Comparison of ENCODE assay signal across 8 cellular contexts in the genomic region with DNA sequence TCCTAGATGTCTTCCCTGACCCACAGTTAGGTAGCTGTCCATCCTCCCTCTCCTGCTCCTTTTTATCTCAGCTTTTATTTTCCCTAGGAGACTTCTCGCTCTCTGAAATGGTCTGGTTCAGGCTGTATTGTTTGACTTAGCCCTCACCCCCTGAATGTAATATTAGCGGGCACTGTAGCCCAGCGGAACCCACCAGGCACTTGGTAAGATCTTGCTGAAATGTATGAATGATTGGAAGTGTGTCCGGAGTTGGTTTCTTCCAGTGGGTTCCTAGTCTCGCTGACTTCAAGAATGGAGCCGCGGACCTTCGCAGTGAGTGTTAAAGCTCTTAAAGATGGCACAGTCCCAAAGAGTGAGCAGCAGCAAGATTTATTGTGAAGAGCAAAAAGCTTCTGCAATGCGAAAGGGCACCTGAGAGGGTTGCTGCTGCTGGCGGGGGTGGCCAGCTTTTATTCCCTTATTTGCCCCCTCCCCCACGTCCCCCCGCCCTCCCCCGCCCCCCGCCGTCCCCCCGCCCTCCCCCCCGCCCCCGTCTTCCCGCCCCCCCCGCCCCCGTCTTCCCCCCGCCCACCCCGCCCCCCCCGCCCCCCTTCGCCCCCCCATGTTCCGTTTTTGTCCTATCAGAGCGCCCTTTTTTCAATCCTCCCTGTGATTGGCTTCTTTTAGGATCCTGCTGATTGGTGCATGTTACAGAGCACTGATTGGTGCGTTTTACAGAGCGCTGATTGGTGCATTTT. TPM values are rescaled to one million over a fixed set of nuclear protein-coding genes. Genes with fewer than 3 reads are reported as not detected.
DNase-seq lines count a peak whose midpoint lies in the region; ATAC-seq lines count a peak whose summit lies in the region.

No MANE protein-coding gene starts in this region.

- peak; percentile 36 for ATAC-seq in Right ventricle myocardium superior (ENCODE audit: poor library complexity)
- ATAC-seq in naive thymus-derived CD8-positive, alpha-beta T cell = peak in 1 of 2 donors; percentile 79
- no peak for ATAC-seq in GM19324 (IDR thresholded peaks at IDR 0.05; ENCODE audit: low FRiP score, unreplicated experiment)

- peaks cover 15% of the 10 kb centered on the region for H3K36me3 ChIP-seq in NT2/D1 (ENCODE audit: insufficient read depth, insufficient read length, low read length)
- no peaks in the 10 kb centered on the region for H3K36me3 ChIP-seq in ectodermal cell (ENCODE audit: control insufficient read depth, insufficient read depth, low read length)

- H3K4me1 ChIP-seq in NT2/D1 (ENCODE audit: insufficient read depth, insufficient read length) (no peaks in the 10 kb centered on the region), ectodermal cell (ENCODE audit: control insufficient read depth, insufficient read depth, low read length) (no peaks in the 10 kb centered on the region)

- peaks cover 22 to 49% (median 33%) of the 10 kb centered on the region in 4 donors for H3K4me1 Mint-ChIP-seq in naive thymus-derived CD8-positive, alpha-beta T cell

- no peak overlapping the region for H3K27ac ChIP-seq in ectodermal cell (ENCODE audit: insufficient read depth, low read depth, low read length, poor library complexity, severe bottlenecking)

- intact Hi-C loops in Right ventricle myocardium superior (cut with DNase I) (no loop called here), cardiac septum (cut with DNase I) (loop anchor here (2.0 kb wide), 1 partner anchor 30 kb away; a partner anchor contains a TSS)

- peaks cover 0 to 21% (median 12%) of the 10 kb centered on the region in 3 donors for H3K36me3 Mint-ChIP-seq in naive thymus-derived CD8-positive, alpha-beta T cell

- no peak for DNase-seq in Right ventricle myocardium superior
- no peak for DNase-seq in cardiac septum (ENCODE audit: low spot score)
- DNase-seq in NT2/D1 (ENCODE audit: low read depth, low spot score) = no peak
- peak in 6 of 10 donors; percentile 8 to 84 (median 18) for DNase-seq in naive thymus-derived CD8-positive, alpha-beta T cell
- DNase-seq in NCI-H1694 (lab: John Stamatoyannopoulos, UW) = no peak
- DNase-seq in NCI-H510A (lab: John Stamatoyannopoulos, UW) = no peak

- H3K27me3 ChIP-seq in NT2/D1 (ENCODE audit: insufficient read depth, insufficient read length) = no peaks in the 10 kb centered on the region
- H3K27me3 ChIP-seq in ectodermal cell (ENCODE audit: control insufficient read depth, insufficient read depth, low read length, poor library complexity, severe bottlenecking) = peaks cover 38% of the 10 kb centered on the region

- peaks cover 0 to 15% (median 0%) of the 10 kb centered on the region in 9 donors for H3K9me3 Mint-ChIP-seq in naive thymus-derived CD8-positive, alpha-beta T cell

- peak overlapping the region; percentile 81 to 94 (median 92) for H3K4me3 Mint-ChIP-seq in naive thymus-derived CD8-positive, alpha-beta T cell

- POLR2A ChIA-PET in naive thymus-derived CD8-positive, alpha-beta T cell (lab: Charles Lee) = interaction anchor here (0.7 to 2.7 kb wide), 4 partner anchors 29 to 465 kb away, joined by 3 to 70 read pairs (median 4); a partner anchor contains a TSS

- H3K4me3 ChIP-seq in NT2/D1 (ENCODE audit: insufficient read length, low read depth) (peak overlapping the region; percentile 99), ectodermal cell (ENCODE audit: insufficient read depth, low read depth, low read length) (peak overlapping the region; percentile 63)

- 73 to 81% methylated on average over 11 to 13 of the region's 29 CpGs for WGBS in ectodermal cell, 2 experiments

- peak overlapping the region; percentile 66 for H3K9ac ChIP-seq in NT2/D1 (ENCODE audit: insufficient read length, low read depth)

- H3K27me3 Mint-ChIP-seq in naive thymus-derived CD8-positive, alpha-beta T cell = peaks cover 0 to 3% (median 0%) of the 10 kb centered on the region in 5 donors

- H3K27ac Mint-ChIP-seq in naive thymus-derived CD8-positive, alpha-beta T cell = peak overlapping the region; percentile 91 to 100 (median 96)

- H3K9me3 ChIP-seq in NT2/D1 (ENCODE audit: insufficient read depth, low read length) (peaks cover 4% of the 10 kb centered on the region; the same call in 1 of the 2 replicates), ectodermal cell (ENCODE audit: control insufficient read depth, low read length) (no peaks in the 10 kb centered on the region)

RNA-seq across cellular contexts. Expression of a gene that starts 0.7 kb away (rescaled TPM):
- total RNA-seq in Right ventricle myocardium superior (16.9 TPM), cardiac septum (19.3 TPM)
- polyA plus RNA-seq in ectodermal cell (2013, experiment 1 of 4) = 7.7 TPM
- polyA plus RNA-seq in ectodermal cell (2013, experiment 2 of 4) = 8.0 TPM
- polyA plus RNA-seq in ectodermal cell (2013, experiment 3 of 4) = 7.0 TPM
- 7.9 TPM for polyA plus RNA-seq in ectodermal cell (2013, experiment 4 of 4)
- total RNA-seq in naive thymus-derived CD8-positive, alpha-beta T cell = 10 to 100 TPM; 18.4 to 19.2 TPM
- polyA plus RNA-seq in naive thymus-derived CD8-positive, alpha-beta T cell = 10 to 100 TPM; 14.7 to 27.1 (median 24.3) TPM

RNA-seq across cellular contexts. Expression of a gene that starts 29.0 kb away (rescaled TPM):
- total RNA-seq in Right ventricle myocardium superior = 21.0 TPM
- total RNA-seq in cardiac septum = 19.7 TPM
- 98.4 TPM for polyA plus RNA-seq in ectodermal cell (2013, experiment 1 of 4)
- 97.0 TPM for polyA plus RNA-seq in ectodermal cell (2013, experiment 2 of 4)
- polyA plus RNA-seq in ectodermal cell (2013, experiment 3 of 4) = 84.9 TPM
- 92.7 TPM for polyA plus RNA-seq in ectodermal cell (2013, experiment 4 of 4)
- 10 to 100 TPM; 26.2 to 27.9 TPM for total RNA-seq in naive thymus-derived CD8-positive, alpha-beta T cell
- polyA plus RNA-seq in naive thymus-derived CD8-positive, alpha-beta T cell = 10 to 100 TPM; 49.5 to 66.6 (median 65.2) TPM

Comparison
In these comparisons a context has a peak if more than half of its experiments do, and no peak if none do; other contexts are left out.
1. DNase-seq: peak in naive thymus-derived CD8-positive, alpha-beta T cell (6 of 10); none in Right ventricle myocardium superior (single experiment), cardiac septum (single experiment), NT2/D1 (single experiment), NCI-H1694 (single experiment) and NCI-H510A (single experiment).